Comparison of ENCODE assay signal across 3 cellular contexts in genomic region chr14:69877492-69877891, GRCh38.
TF ChIP-seq lines count a peak whose summit lies in the region.

No MANE protein-coding gene starts in this region.

TF ChIP-seq in IMR-90, 13 proteins besides CTCF, POLR2A, EP300 and RAD21:
- no peak for TF ChIP-seq MAZ (IDR thresholded peaks at IDR 0.05; ENCODE audit: borderline replicate concordance, low read depth, low read length)
- TF ChIP-seq SMC3 (IDR thresholded peaks at IDR 0.05; ENCODE audit: low read depth, low read length): peak; percentile 67

TF ChIP-seq in WTC11, 78 proteins besides CTCF, POLR2A, EP300 and RAD21:
- TF ChIP-seq GABPB1 (CRISPR knock-in tag; IDR thresholded peaks at IDR 0.05): no peak
- TF ChIP-seq ETV6 (CRISPR knock-in tag; IDR thresholded peaks at IDR 0.05): no peak
- no peak for TF ChIP-seq FOXK1 (CRISPR knock-in tag; IDR thresholded peaks at IDR 0.05)
- TF ChIP-seq, protein P1, sequence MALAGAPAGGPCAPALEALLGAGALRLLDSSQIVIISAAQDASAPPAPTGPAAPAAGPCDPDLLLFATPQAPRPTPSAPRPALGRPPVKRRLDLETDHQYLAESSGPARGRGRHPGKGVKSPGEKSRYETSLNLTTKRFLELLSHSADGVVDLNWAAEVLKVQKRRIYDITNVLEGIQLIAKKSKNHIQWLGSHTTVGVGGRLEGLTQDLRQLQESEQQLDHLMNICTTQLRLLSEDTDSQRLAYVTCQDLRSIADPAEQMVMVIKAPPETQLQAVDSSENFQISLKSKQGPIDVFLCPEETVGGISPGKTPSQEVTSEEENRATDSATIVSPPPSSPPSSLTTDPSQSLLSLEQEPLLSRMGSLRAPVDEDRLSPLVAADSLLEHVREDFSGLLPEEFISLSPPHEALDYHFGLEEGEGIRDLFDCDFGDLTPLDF (CRISPR knock-in tag; IDR thresholded peaks at IDR 0.05): no peak
- TF ChIP-seq ZMAT4 (CRISPR knock-in tag; IDR thresholded peaks at IDR 0.05): no peak
- TF ChIP-seq FOXJ3 (CRISPR knock-in tag; IDR thresholded peaks at IDR 0.05; ENCODE audit: borderline replicate concordance): no peak
- TF ChIP-seq, protein P2, sequence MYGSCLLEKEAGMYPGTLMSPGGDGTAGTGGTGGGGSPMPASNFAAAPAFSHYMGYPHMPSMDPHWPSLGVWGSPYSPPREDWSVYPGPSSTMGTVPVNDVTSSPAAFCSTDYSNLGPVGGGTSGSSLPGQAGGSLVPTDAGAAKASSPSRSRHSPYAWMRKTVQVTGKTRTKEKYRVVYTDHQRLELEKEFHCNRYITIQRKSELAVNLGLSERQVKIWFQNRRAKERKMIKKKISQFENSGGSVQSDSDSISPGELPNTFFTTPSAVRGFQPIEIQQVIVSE (CRISPR knock-in tag; IDR thresholded peaks at IDR 0.05; ENCODE audit: borderline replicate concordance): no peak
- no peak for TF ChIP-seq NR3C1 (CRISPR knock-in tag; conservative IDR thresholded peaks at IDR 0.05; ENCODE audit: low read depth)
- TF ChIP-seq ESRRA (CRISPR knock-in tag; IDR thresholded peaks at IDR 0.05; ENCODE audit: borderline replicate concordance): no peak
- no peak for TF ChIP-seq SP1 (CRISPR knock-in tag; conservative IDR thresholded peaks at IDR 0.05)
- no peak for TF ChIP-seq STAT6 (CRISPR knock-in tag; conservative IDR thresholded peaks at IDR 0.05; ENCODE audit: low read depth)
- TF ChIP-seq, protein P3, sequence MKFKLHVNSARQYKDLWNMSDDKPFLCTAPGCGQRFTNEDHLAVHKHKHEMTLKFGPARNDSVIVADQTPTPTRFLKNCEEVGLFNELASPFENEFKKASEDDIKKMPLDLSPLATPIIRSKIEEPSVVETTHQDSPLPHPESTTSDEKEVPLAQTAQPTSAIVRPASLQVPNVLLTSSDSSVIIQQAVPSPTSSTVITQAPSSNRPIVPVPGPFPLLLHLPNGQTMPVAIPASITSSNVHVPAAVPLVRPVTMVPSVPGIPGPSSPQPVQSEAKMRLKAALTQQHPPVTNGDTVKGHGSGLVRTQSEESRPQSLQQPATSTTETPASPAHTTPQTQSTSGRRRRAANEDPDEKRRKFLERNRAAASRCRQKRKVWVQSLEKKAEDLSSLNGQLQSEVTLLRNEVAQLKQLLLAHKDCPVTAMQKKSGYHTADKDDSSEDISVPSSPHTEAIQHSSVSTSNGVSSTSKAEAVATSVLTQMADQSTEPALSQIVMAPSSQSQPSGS (CRISPR knock-in tag; IDR thresholded peaks at IDR 0.05; ENCODE audit: borderline replicate concordance, low read depth): no peak
- TF ChIP-seq E2F4 (CRISPR knock-in tag; IDR thresholded peaks at IDR 0.05; ENCODE audit: borderline replicate concordance, low read depth): no peak
- TF ChIP-seq, protein P4, sequence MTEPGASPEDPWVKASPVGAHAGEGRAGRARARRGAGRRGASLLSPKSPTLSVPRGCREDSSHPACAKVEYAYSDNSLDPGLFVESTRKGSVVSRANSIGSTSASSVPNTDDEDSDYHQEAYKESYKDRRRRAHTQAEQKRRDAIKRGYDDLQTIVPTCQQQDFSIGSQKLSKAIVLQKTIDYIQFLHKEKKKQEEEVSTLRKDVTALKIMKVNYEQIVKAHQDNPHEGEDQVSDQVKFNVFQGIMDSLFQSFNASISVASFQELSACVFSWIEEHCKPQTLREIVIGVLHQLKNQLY (CRISPR knock-in tag; IDR thresholded peaks at IDR 0.05): no peak
- TF ChIP-seq CREB1 (CRISPR knock-in tag; IDR thresholded peaks at IDR 0.05): no peak

TF ChIP-seq in HepG2, 621 proteins besides CTCF, POLR2A, EP300 and RAD21 (continues in another document):
- TF ChIP-seq DNMT3B (CRISPR knock-in tag; conservative IDR thresholded peaks at IDR 0.05) (no peak), ETV6 (CRISPR knock-in tag; conservative IDR thresholded peaks at IDR 0.05) (no peak), KDM5B (CRISPR knock-in tag; IDR thresholded peaks at IDR 0.05; ENCODE audit: borderline replicate concordance) (no peak), ZNF709 (CRISPR knock-in tag; IDR thresholded peaks at IDR 0.05) (0 out of 2 replicates have a peak, but pooled peaks have one; percentile 8), SOX6 (IDR thresholded peaks at IDR 0.05) (no peak), SOX6 (CRISPR knock-in tag; IDR thresholded peaks at IDR 0.05) (no peak), GLMP (CRISPR knock-in tag; IDR thresholded peaks at IDR 0.05; ENCODE audit: borderline replicate concordance) (no peak), KLF6 (CRISPR knock-in tag; IDR thresholded peaks at IDR 0.05) (no peak), CHCHD3 (CRISPR knock-in tag; IDR thresholded peaks at IDR 0.05) (no peak), KDM5A (IDR thresholded peaks at IDR 0.05; ENCODE audit: borderline replicate concordance, low read length) (no peak), YEATS2 (CRISPR knock-in tag; IDR thresholded peaks at IDR 0.05; ENCODE audit: borderline replicate concordance) (no peak), ZNF788 (CRISPR knock-in tag; IDR thresholded peaks at IDR 0.05; ENCODE audit: borderline replicate concordance) (no peak), KDM6A (CRISPR knock-in tag; IDR thresholded peaks at IDR 0.05; ENCODE audit: low read depth) (no peak), PAXIP1 (CRISPR knock-in tag; conservative IDR thresholded peaks at IDR 0.05) (no peak), SNAI1 (CRISPR knock-in tag; IDR thresholded peaks at IDR 0.05; ENCODE audit: borderline replicate concordance) (no peak), ZNF629 (CRISPR knock-in tag; conservative IDR thresholded peaks at IDR 0.05) (peak; percentile 90), ZBTB38 (CRISPR knock-in tag; IDR thresholded peaks at IDR 0.05) (no peak), HNRNPH1 (optimal IDR thresholded peaks at IDR 0.05; ENCODE audit: low read depth, low read length) (no peak), ZNF264 (CRISPR knock-in tag; IDR thresholded peaks at IDR 0.05) (no peak), RFX1 (IDR thresholded peaks at IDR 0.05) (no peak), PAX8 (CRISPR knock-in tag; IDR thresholded peaks at IDR 0.05; ENCODE audit: borderline replicate concordance) (no peak), ZNF33A (CRISPR knock-in tag; IDR thresholded peaks at IDR 0.05; ENCODE audit: borderline replicate concordance) (no peak), MAZ (IDR thresholded peaks at IDR 0.05; ENCODE audit: borderline replicate concordance, low read depth, low read length) (no peak), MAZ (CRISPR knock-in tag; IDR thresholded peaks at IDR 0.05; ENCODE audit: low read depth) (no peak), ZNF256 (CRISPR knock-in tag; conservative IDR thresholded peaks at IDR 0.05) (no peak), ZSCAN29 (CRISPR knock-in tag; conservative IDR thresholded peaks at IDR 0.05) (no peak), ZSCAN25 (CRISPR knock-in tag; IDR thresholded peaks at IDR 0.05) (no peak), FOXJ3 (CRISPR knock-in tag; IDR thresholded peaks at IDR 0.05; ENCODE audit: borderline replicate concordance) (no peak)
- TF ChIP-seq, protein P3 (CRISPR knock-in tag; IDR thresholded peaks at IDR 0.05): no peak
- TF ChIP-seq, protein P5, sequence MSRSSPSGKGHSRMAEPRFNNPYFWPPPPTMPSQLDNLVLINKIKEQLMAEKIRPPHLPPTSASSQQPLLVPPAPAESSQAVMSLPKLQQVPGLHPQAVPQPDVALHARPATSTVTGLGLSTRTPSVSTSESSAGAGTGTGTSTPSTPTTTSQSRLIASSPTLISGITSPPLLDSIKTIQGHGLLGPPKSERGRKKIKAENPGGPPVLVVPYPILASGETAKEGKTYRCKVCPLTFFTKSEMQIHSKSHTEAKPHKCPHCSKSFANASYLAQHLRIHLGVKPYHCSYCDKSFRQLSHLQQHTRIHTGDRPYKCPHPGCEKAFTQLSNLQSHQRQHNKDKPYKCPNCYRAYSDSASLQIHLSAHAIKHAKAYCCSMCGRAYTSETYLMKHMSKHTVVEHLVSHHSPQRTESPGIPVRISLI (CRISPR knock-in tag; IDR thresholded peaks at IDR 0.05; ENCODE audit: borderline replicate concordance): no peak
- TF ChIP-seq, protein P6, sequence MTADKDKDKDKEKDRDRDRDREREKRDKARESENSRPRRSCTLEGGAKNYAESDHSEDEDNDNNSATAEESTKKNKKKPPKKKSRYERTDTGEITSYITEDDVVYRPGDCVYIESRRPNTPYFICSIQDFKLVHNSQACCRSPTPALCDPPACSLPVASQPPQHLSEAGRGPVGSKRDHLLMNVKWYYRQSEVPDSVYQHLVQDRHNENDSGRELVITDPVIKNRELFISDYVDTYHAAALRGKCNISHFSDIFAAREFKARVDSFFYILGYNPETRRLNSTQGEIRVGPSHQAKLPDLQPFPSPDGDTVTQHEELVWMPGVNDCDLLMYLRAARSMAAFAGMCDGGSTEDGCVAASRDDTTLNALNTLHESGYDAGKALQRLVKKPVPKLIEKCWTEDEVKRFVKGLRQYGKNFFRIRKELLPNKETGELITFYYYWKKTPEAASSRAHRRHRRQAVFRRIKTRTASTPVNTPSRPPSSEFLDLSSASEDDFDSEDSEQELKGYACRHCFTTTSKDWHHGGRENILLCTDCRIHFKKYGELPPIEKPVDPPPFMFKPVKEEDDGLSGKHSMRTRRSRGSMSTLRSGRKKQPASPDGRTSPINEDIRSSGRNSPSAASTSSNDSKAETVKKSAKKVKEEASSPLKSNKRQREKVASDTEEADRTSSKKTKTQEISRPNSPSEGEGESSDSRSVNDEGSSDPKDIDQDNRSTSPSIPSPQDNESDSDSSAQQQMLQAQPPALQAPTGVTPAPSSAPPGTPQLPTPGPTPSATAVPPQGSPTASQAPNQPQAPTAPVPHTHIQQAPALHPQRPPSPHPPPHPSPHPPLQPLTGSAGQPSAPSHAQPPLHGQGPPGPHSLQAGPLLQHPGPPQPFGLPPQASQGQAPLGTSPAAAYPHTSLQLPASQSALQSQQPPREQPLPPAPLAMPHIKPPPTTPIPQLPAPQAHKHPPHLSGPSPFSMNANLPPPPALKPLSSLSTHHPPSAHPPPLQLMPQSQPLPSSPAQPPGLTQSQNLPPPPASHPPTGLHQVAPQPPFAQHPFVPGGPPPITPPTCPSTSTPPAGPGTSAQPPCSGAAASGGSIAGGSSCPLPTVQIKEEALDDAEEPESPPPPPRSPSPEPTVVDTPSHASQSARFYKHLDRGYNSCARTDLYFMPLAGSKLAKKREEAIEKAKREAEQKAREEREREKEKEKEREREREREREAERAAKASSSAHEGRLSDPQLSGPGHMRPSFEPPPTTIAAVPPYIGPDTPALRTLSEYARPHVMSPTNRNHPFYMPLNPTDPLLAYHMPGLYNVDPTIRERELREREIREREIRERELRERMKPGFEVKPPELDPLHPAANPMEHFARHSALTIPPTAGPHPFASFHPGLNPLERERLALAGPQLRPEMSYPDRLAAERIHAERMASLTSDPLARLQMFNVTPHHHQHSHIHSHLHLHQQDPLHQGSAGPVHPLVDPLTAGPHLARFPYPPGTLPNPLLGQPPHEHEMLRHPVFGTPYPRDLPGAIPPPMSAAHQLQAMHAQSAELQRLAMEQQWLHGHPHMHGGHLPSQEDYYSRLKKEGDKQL (CRISPR knock-in tag; IDR thresholded peaks at IDR 0.05; ENCODE audit: low read depth): no peak
- TF ChIP-seq, protein P7, sequence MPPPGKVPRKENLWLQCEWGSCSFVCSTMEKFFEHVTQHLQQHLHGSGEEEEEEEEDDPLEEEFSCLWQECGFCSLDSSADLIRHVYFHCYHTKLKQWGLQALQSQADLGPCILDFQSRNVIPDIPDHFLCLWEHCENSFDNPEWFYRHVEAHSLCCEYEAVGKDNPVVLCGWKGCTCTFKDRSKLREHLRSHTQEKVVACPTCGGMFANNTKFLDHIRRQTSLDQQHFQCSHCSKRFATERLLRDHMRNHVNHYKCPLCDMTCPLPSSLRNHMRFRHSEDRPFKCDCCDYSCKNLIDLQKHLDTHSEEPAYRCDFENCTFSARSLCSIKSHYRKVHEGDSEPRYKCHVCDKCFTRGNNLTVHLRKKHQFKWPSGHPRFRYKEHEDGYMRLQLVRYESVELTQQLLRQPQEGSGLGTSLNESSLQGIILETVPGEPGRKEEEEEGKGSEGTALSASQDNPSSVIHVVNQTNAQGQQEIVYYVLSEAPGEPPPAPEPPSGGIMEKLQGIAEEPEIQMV (CRISPR knock-in tag; IDR thresholded peaks at IDR 0.05; ENCODE audit: low read depth): no peak
- TF ChIP-seq, protein P8, sequence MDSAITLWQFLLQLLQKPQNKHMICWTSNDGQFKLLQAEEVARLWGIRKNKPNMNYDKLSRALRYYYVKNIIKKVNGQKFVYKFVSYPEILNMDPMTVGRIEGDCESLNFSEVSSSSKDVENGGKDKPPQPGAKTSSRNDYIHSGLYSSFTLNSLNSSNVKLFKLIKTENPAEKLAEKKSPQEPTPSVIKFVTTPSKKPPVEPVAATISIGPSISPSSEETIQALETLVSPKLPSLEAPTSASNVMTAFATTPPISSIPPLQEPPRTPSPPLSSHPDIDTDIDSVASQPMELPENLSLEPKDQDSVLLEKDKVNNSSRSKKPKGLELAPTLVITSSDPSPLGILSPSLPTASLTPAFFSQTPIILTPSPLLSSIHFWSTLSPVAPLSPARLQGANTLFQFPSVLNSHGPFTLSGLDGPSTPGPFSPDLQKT (CRISPR knock-in tag; IDR thresholded peaks at IDR 0.05; ENCODE audit: borderline replicate concordance): no peak
